Comparison of ENCODE assay signal across 8 cellular contexts in genomic region chr7:2529161-2530075, GRCh38. TPM values are rescaled to one million over a fixed set of nuclear protein-coding genes. Genes with fewer than 3 reads are reported as not detected.
DNase-seq lines count a peak whose midpoint lies in the region; ATAC-seq and TF ChIP-seq lines count a peak whose summit lies in the region.

No MANE protein-coding gene starts in this region.

- peak overlapping the region; percentile 100 for H3K27ac ChIP-seq in RWPE1

- peaks cover 41% of the 10 kb centered on the region for H3K4me1 ChIP-seq in adipocyte (ENCODE audit: control insufficient read depth, insufficient read depth, low read length)

- peak; percentile 62 for ATAC-seq in stimulated activated naive CD8-positive, alpha-beta T cell treated with anti-CD3 and anti-CD28 coated beads, Interleukin-15, Interleukin-2, amounts not matched to agents 100 U/mL and 50 U/mL, for 24 hours

- DNase-seq in CMK (ENCODE audit: low read depth) (peak; percentile 73), HFFc6 (peak; percentile 40), RWPE1 (ENCODE audit: low spot score) (peak; percentile 48), adipocyte (ENCODE audit: low read depth) (peak; percentile 77), hypothalamus (lab: John Stamatoyannopoulos, UW) (peak in 36 of 51 donors; percentile 25 to 74 (median 53)), COLO829 (ENCODE audit: low spot score) (no peak), NCI-H187 (lab: John Stamatoyannopoulos, UW) (no peak)
- DNase-seq in stimulated activated naive CD8-positive, alpha-beta T cell treated with anti-CD3 and anti-CD28 coated beads, Interleukin-15, Interleukin-2, amounts not matched to agents 100 U/mL and 50 U/mL, for 24 hours: peak; percentile 74

- H3K4me3 ChIP-seq in adipocyte (ENCODE audit: low read length): no peak overlapping the region

- CTCF ChIA-PET in RWPE1 (lab: Yijun Ruan, JAX): no interaction called here

- H3K4me1 Mint-ChIP-seq in HFFc6 (ENCODE audit: low read depth): peaks cover 31% of the 10 kb centered on the region

- H3K27me3 Mint-ChIP-seq in HFFc6 (ENCODE audit: insufficient read depth): no peaks in the 10 kb centered on the region

- no peaks in the 10 kb centered on the region for H3K9me3 Mint-ChIP-seq in HFFc6

- H3K36me3 Mint-ChIP-seq in HFFc6 (ENCODE audit: low read depth): no peaks in the 10 kb centered on the region; the same call in 1 of the 2 replicates

- TF ChIP-seq CTCF in HFFc6 (IDR thresholded peaks at IDR 0.05) (no peak), RWPE1 (conservative IDR thresholded peaks at IDR 0.05; ENCODE audit: low read depth) (no peak)

- H3K27me3 ChIP-seq in adipocyte (replicated peaks; ENCODE audit: control insufficient read depth, insufficient read depth, low read length): no peaks in the 10 kb centered on the region

- POLR2A ChIA-PET in RWPE1 (lab: Yijun Ruan, JAX; ENCODE audit: low non-redundant PET): interaction anchor here (0.6 kb wide), 1 partner anchor 30 kb away, joined by 9 read pairs; no protein-coding TSS in a partner anchor

- peaks cover 4% of the 10 kb centered on the region for H3K36me3 ChIP-seq in adipocyte (ENCODE audit: control insufficient read depth, insufficient read depth, low read length, severe bottlenecking)

- H3K9ac ChIP-seq in adipocyte (ENCODE audit: low read length): peak overlapping the region; percentile 56

- peak overlapping the region; percentile 83 for H3K27ac Mint-ChIP-seq in HFFc6

- no peaks in the 10 kb centered on the region for H3K9me3 ChIP-seq in adipocyte (ENCODE audit: control insufficient read depth, low read length)

- no peak overlapping the region; the same call in 1 of the 2 replicates for H3K4me3 Mint-ChIP-seq in HFFc6

RNA-seq across cellular contexts. Expression of gene LFNG, which starts 9.8 kb away (rescaled TPM):
- total RNA-seq in HFFc6 (2021; fragmentation: NEBNext Ultra II Directional; extraction: Animal tissue kit (Norgen Biotek cat#: 25700)): 10 to 100 TPM in 2 of 6 experiments, 1 to 10 TPM in 4; 8.6 to 11.7 (median 9.6) TPM

RNA-seq across cellular contexts. Expression of gene BRAT1, which starts 25.9 kb away (rescaled TPM):
- total RNA-seq in HFFc6 (2021; fragmentation: NEBNext Ultra II Directional; extraction: Animal tissue kit (Norgen Biotek cat#: 25700)): 10 to 100 TPM; 21.3 to 26.0 (median 23.3) TPM

RNA-seq across cellular contexts. Expression of gene IQCE, which starts 29.4 kb away (rescaled TPM):
- 10 to 100 TPM; 14.9 to 18.1 (median 17.0) TPM for total RNA-seq in HFFc6 (2021; fragmentation: NEBNext Ultra II Directional; extraction: Animal tissue kit (Norgen Biotek cat#: 25700))

RNA-seq across cellular contexts. Expression of gene GRIFIN, which starts 53.2 kb away (rescaled TPM):
- not detected for total RNA-seq in HFFc6 (2021; fragmentation: NEBNext Ultra II Directional; extraction: Animal tissue kit (Norgen Biotek cat#: 25700))

Comparison
In these comparisons a context has a peak if more than half of its experiments do, and no peak if none do; other contexts are left out.
1. DNase-seq: peak in CMK (single experiment), HFFc6 (single experiment), RWPE1 (single experiment), adipocyte (single experiment), hypothalamus (36 of 51) and stimulated activated naive CD8-positive, alpha-beta T cell treated with anti-CD3 and anti-CD28 coated beads, Interleukin-15, Interleukin-2, amounts not matched to agents 100 U/mL and 50 U/mL, for 24 hours (single experiment); none in COLO829 (single experiment) and NCI-H187 (0 of 2).